Comparison of ENCODE assay signal across 12 cellular contexts in the genomic region with DNA sequence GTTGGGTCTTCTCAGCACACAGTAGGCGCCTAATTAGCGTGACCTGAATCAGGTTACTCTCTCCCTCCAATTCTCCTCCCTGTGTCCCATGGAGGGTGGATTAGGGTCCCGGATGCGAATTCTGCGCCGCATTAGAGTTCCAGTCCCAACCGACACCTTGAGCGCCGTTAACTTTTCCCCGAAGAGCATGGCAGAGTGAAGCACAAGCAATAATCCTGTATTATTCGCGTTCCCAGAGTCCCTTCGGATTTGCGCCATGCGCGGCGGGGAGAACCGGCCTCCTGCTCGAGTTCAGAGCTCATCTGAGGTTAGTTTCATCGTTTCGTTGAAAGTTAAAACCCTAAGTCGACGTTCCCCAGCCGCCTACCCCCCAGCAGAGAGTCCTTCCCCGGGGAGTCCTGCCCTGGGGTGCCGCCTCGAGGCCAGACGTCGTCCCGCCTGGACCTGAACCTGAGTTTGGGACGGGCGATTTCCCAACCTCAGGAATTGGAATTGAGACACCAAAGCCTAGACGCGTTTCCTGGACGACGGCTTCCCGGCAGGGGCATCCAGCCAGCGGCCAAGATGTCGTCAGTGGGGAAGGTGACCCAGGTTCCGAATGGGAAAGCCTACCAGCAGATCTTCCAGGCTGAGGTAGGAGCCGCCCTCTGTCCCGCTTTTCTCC. TPM values are rescaled to one million over a fixed set of nuclear protein-coding genes. Genes with fewer than 3 reads are reported as not detected.
DNase-seq lines count a peak whose midpoint lies in the region; ATAC-seq and TF ChIP-seq lines count a peak whose summit lies in the region.
"Had no signal": no experiment of that assay in that cellular context is flagged by ENCODE, and none has a peak within 500 bp of the region (broad histone marks: within the 10 kb centered on the region; RNA-seq: fewer than 3 reads in every experiment).

Gene CCDC180 (plus strand): TSS at position 160 of the 664 bp plus-strand sequence. CDS start 405 bp downstream, at position 565.

- ATAC-seq in sciatic nerve: peak; percentile 81

- TF ChIP-seq CTCF in choroid plexus epithelial cell (conservative IDR thresholded peaks at IDR 0.05; ENCODE audit: low read depth, low read length): no peak

- intact Hi-C loops in sciatic nerve (cut with DNase I): no loop called here
- intact Hi-C loops in activated T-helper 2 cell treated with anti-CD3 and anti-CD28 coated beads, Interferon-gamma antibody, Interleukin-2, Interleukin-4, amounts not matched to agents 10 μg/mL and 5 μg/mL and 100 μg/mL, durations not matched to agents 14 hours and 24 hours and 36 hours (cut with micrococcal nuclease): no loop called here

- no peaks in the 10 kb centered on the region for H3K9me3 Mint-ChIP-seq in activated T-helper 2 cell treated with anti-CD3 and anti-CD28 coated beads, Interferon-gamma antibody, Interleukin-2, Interleukin-4, amounts not matched to agents 10 μg/mL and 5 μg/mL and 100 μg/mL, durations not matched to agents 14 hours and 24 hours and 36 hours

- DNase-seq in GM04504 (ENCODE audit: low read depth): peak; percentile 6
- peak; percentile 48 for DNase-seq in choroid plexus epithelial cell (ENCODE audit: low read depth)
- peak; percentile 32 for DNase-seq in iPS-NIHi7 (ENCODE audit: extremely low spot score)
- DNase-seq in sciatic nerve (ENCODE audit: low spot score): no peak
- no peak for DNase-seq in occipital lobe (lab: John Stamatoyannopoulos, UW)
- no peak for DNase-seq in activated CD8-positive, alpha-beta memory T cell treated with anti-CD3 and anti-CD28 coated beads for 24 hours
- DNase-seq in activated T-helper 2 cell treated with anti-CD3 and anti-CD28 coated beads, Interferon-gamma antibody, Interleukin-2, Interleukin-4, amounts not matched to agents 10 μg/mL and 5 μg/mL and 100 μg/mL, durations not matched to agents 14 hours and 24 hours and 36 hours (ENCODE audit: low spot score): no peak
- DNase-seq in NCI-H774 (lab: John Stamatoyannopoulos, UW): no peak
- DNase-seq: activated gamma-delta T cell treated with Interleukin-2 at 50 U/mL for 16 hours, T-helper 9 cell had no signal

- no peak within 1 kb of the TSS for H3K4me3 Mint-ChIP-seq in activated T-helper 2 cell treated with anti-CD3 and anti-CD28 coated beads, Interferon-gamma antibody, Interleukin-2, Interleukin-4, amounts not matched to agents 10 μg/mL and 5 μg/mL and 100 μg/mL, durations not matched to agents 14 hours and 24 hours and 36 hours (ENCODE audit: low read depth)
- H3K4me3 Mint-ChIP-seq: IgD-negative memory B cell; stimulated activated naive CD8-positive, alpha-beta T cell treated with anti-CD3 and anti-CD28 coated beads, Interleukin-15, amount 100 ng/mL, for 72 hours had no signal

- peak within 1 kb of the TSS; percentile 49 for H3K4me3 ChIP-seq in choroid plexus epithelial cell (ENCODE audit: low read depth, low read length)

- H3K27me3 Mint-ChIP-seq in activated T-helper 2 cell treated with anti-CD3 and anti-CD28 coated beads, Interferon-gamma antibody, Interleukin-2, Interleukin-4, amounts not matched to agents 10 μg/mL and 5 μg/mL and 100 μg/mL, durations not matched to agents 14 hours and 24 hours and 36 hours (ENCODE audit: low read depth): peaks cover 3% of the 10 kb centered on the region
- H3K27me3 Mint-ChIP-seq: IgD-negative memory B cell had no signal

- no peak within 1 kb of the TSS for H3K27ac Mint-ChIP-seq in activated T-helper 2 cell treated with anti-CD3 and anti-CD28 coated beads, Interferon-gamma antibody, Interleukin-2, Interleukin-4, amounts not matched to agents 10 μg/mL and 5 μg/mL and 100 μg/mL, durations not matched to agents 14 hours and 24 hours and 36 hours
- H3K27ac Mint-ChIP-seq: IgD-negative memory B cell; stimulated activated naive CD8-positive, alpha-beta T cell treated with anti-CD3 and anti-CD28 coated beads, Interleukin-15, amount 100 ng/mL, for 72 hours had no signal

- H3K36me3 Mint-ChIP-seq in activated T-helper 2 cell treated with anti-CD3 and anti-CD28 coated beads, Interferon-gamma antibody, Interleukin-2, Interleukin-4, amounts not matched to agents 10 μg/mL and 5 μg/mL and 100 μg/mL, durations not matched to agents 14 hours and 24 hours and 36 hours (ENCODE audit: low read depth): no peaks in the 10 kb centered on the region

- no peaks in the 10 kb centered on the region for H3K4me1 Mint-ChIP-seq in activated T-helper 2 cell treated with anti-CD3 and anti-CD28 coated beads, Interferon-gamma antibody, Interleukin-2, Interleukin-4, amounts not matched to agents 10 μg/mL and 5 μg/mL and 100 μg/mL, durations not matched to agents 14 hours and 24 hours and 36 hours (ENCODE audit: low read depth)
- H3K4me1 Mint-ChIP-seq: stimulated activated naive CD8-positive, alpha-beta T cell treated with anti-CD3 and anti-CD28 coated beads, Interleukin-15, amount 100 ng/mL, for 72 hours had no signal

RNA-seq across cellular contexts. Expression of gene CCDC180, which starts in this region (rescaled TPM):
- total RNA-seq in sciatic nerve (8.2 TPM), occipital lobe (8.1 TPM)
- 3.4 and 3.5 TPM in 2 replicates for total RNA-seq in activated T-helper 2 cell treated with anti-CD3 and anti-CD28 coated beads, Interferon-gamma antibody, Interleukin-2, Interleukin-4, amounts not matched to agents 10 μg/mL and 5 μg/mL and 100 μg/mL, durations not matched to agents 14 hours and 24 hours and 36 hours

Comparison
In these comparisons a context has a peak if more than half of its experiments do, and no peak if none do; other contexts are left out.
1. DNase-seq: peak in GM04504 (single experiment), choroid plexus epithelial cell (single experiment) and iPS-NIHi7 (single experiment); none in sciatic nerve (single experiment), occipital lobe (single experiment), activated CD8-positive, alpha-beta memory T cell treated with anti-CD3 and anti-CD28 coated beads for 24 hours (single experiment), activated T-helper 2 cell treated with anti-CD3 and anti-CD28 coated beads, Interferon-gamma antibody, Interleukin-2, Interleukin-4, amounts not matched to agents 10 μg/mL and 5 μg/mL and 100 μg/mL, durations not matched to agents 14 hours and 24 hours and 36 hours (single experiment) and NCI-H774 (single experiment).